In the genomic region with DNA sequence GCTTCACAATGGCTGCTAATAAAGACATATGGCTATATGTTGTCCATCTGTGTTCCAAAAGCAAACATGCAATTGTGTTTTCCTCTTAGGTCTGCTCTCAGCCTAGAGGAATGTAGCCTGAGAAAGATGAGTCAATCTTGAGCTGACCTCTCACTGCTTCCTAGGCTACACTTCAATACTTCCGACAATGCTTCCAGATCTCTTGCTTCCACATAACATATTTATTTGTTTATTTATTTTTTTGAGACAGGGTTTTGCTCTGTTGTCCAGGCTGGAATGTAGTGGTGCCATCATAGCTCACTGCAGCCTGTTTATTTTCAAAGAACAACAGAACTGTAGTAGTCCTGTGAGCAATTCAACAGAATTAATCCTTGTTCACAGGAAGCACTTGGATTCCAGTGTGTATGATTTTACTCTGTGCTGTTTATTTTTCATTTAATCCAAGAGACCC, we compare ENCODE assay signal across 13 cellular contexts.
A peak's percentile ranks its signal among the peaks of the same experiment; 100 is the strongest.
DNase-seq lines count a peak whose midpoint lies in the region; TF ChIP-seq lines count a peak whose summit lies in the region.
"Had no signal": no experiment of that assay in that cellular context is flagged by ENCODE, and none has a peak within 500 bp of the region (broad histone marks: within the 10 kb centered on the region; RNA-seq: fewer than 3 reads in every experiment).

No MANE protein-coding gene starts in this region.

- no peak for TF ChIP-seq POLR2A in adrenal gland (IDR thresholded peaks at IDR 0.05)

- DNase-seq in DMS 273 (lab: John Stamatoyannopoulos, UW; ENCODE audit: unreplicated experiment), result peak; percentile 3
- no peak for DNase-seq in DMS 273 treated with DMSO at 0.1 percent for 48 hours (lab: John Stamatoyannopoulos, UW)
- peak; percentile 64 for DNase-seq in amniotic epithelial cell (ENCODE audit: low read depth)
- DNase-seq in glomerular visceral epithelial cell (ENCODE audit: extremely low spot score), result peak; percentile 41
- peak; percentile 41 for DNase-seq in smooth muscle cell of the brain vasculature (ENCODE audit: low read depth, low spot score)
- no peak for DNase-seq in NCI-H2196 (lab: John Stamatoyannopoulos, UW; ENCODE audit: unreplicated experiment)
- DNase-seq in adrenal gland, result no peak
- DNase-seq in stimulated activated CD4-positive, alpha-beta T cell treated with anti-CD3 and anti-CD28 coated beads, Interleukin-2, amount 100 ng/mL, for 24 hours, result no peak
- DNase-seq: activated CD4-positive, alpha-beta T cell treated with anti-CD3 and anti-CD28 coated beads, Interleukin-2, amount 50 U/mL, for 4 hours; activated naive CD4-positive, alpha-beta T cell treated with anti-CD3 and anti-CD28 coated beads, Interleukin-2, amount 50 U/mL, for 16 hours; DMS79; stimulated activated naive B cell treated with anti-CD40 and anti-IgM and Interleukin-4, amounts not matched to agents 10 μg/mL and 1 μg/mL and 100 μg/mL, for 72 hours had no signal

- peaks cover 0 to 7% (median 0%) of the 10 kb centered on the region in 3 donors for H3K9me3 ChIP-seq in adrenal gland (replicated peaks in 1 of 3)

- peak overlapping the region in 1 of 5 donors; percentile 55 for H3K27ac ChIP-seq in adrenal gland
- H3K27ac ChIP-seq: 22Rv1 had no signal

- H3K27me3 ChIP-seq in adrenal gland, result no peaks in the 10 kb centered on the region

- no peaks in the 10 kb centered on the region for H3K4me1 ChIP-seq in adrenal gland (replicated peaks in 1 of 2)

- WGBS in adrenal gland, 4 donors, result 50 to 80% (median 71%) methylated on average over 1 of the region's 1 CpG

- intact Hi-C loops in adrenal gland (cut with DNase I), result no loop called here

- no peak overlapping the region for H3K4me3 ChIP-seq in adrenal gland

- no peaks in the 10 kb centered on the region for H3K36me3 ChIP-seq in adrenal gland (replicated peaks in 1 of 2)

- no peak for TF ChIP-seq CTCF in adrenal gland (IDR thresholded peaks at IDR 0.05)

Comparison
In these comparisons a context has a peak if more than half of its experiments do, and no peak if none do; other contexts are left out.
1. DNase-seq: peak in DMS 273 (single experiment), amniotic epithelial cell (single experiment), glomerular visceral epithelial cell (single experiment) and smooth muscle cell of the brain vasculature (single experiment); none in DMS 273 treated with DMSO at 0.1 percent for 48 hours (single experiment), NCI-H2196 (single experiment), adrenal gland (0 of 7) and stimulated activated CD4-positive, alpha-beta T cell treated with anti-CD3 and anti-CD28 coated beads, Interleukin-2, amount 100 ng/mL, for 24 hours (0 of 2).